In genomic region chr11:43943357-43943930, GRCh38 we compare ENCODE assay signal across 8 cellular contexts. TPM values are rescaled to one million over a fixed set of nuclear protein-coding genes. Genes with fewer than 3 reads are reported as not detected.
A peak's percentile ranks its signal among the peaks of the same experiment; 100 is the strongest.
DNase-seq lines count a peak whose midpoint lies in the region; ATAC-seq lines count a peak whose summit lies in the region.

No MANE protein-coding gene starts in this region.

- ATAC-seq in right cardiac atrium (no peak), HG03439 (IDR thresholded peaks at IDR 0.05; ENCODE audit: unreplicated experiment) (no peak), HG03108 (IDR thresholded peaks at IDR 0.05; ENCODE audit: unreplicated experiment) (no peak)

- H3K36me3 ChIP-seq in skeletal muscle tissue (ENCODE audit: control insufficient read depth in 3 of 3, insufficient read depth in 3 of 3, low read length in 3 of 3), result no peaks in the 10 kb centered on the region

- H3K9me3 ChIP-seq in right cardiac atrium (ENCODE audit: control insufficient read depth, low read length) (no peaks in the 10 kb centered on the region), skeletal muscle tissue (ENCODE audit: control insufficient read depth in 3 of 3, low read length in 3 of 3) (no peaks in the 10 kb centered on the region)

- CTCF ChIA-PET in activated CD4-positive, alpha-beta memory T cell treated with anti-CD3 and anti-CD28 coated beads for 36 hours (lab: Charles Lee), result interaction anchor here (1.0 to 5.4 kb wide), 8 partner anchors 10 to 151 kb away, joined by 3 to 55 read pairs (median 3); partner anchors contain the start of gene EXT2

- no peaks in the 10 kb centered on the region for H3K36me3 Mint-ChIP-seq in activated CD4-positive, alpha-beta memory T cell treated with anti-CD3 and anti-CD28 coated beads for 36 hours

- peak overlapping the region; percentile 75 for H3K4me3 Mint-ChIP-seq in activated CD4-positive, alpha-beta memory T cell treated with anti-CD3 and anti-CD28 coated beads for 36 hours

- H3K27ac Mint-ChIP-seq in activated CD4-positive, alpha-beta memory T cell treated with anti-CD3 and anti-CD28 coated beads for 36 hours, result no peak overlapping the region

- DNase-seq in NCI-H1417 (lab: John Stamatoyannopoulos, UW), result peak in 2 of 3 experiments; percentile 41 to 55
- DNase-seq in NCI-H1417 treated with DMSO at 0.1 percent for 48 hours (lab: John Stamatoyannopoulos, UW), result no peak
- DNase-seq in activated CD4-positive, alpha-beta memory T cell treated with anti-CD3 and anti-CD28 coated beads for 36 hours, result no peak
- DNase-seq in right cardiac atrium, result peak in 2 of 3 donors; percentile 69 to 70
- DNase-seq in effector CD4-positive, alpha-beta T cell, result no peak

- H3K9me3 Mint-ChIP-seq in activated CD4-positive, alpha-beta memory T cell treated with anti-CD3 and anti-CD28 coated beads for 36 hours, result no peaks in the 10 kb centered on the region

- intact Hi-C loops in activated CD4-positive, alpha-beta memory T cell treated with anti-CD3 and anti-CD28 coated beads for 36 hours (cut with micrococcal nuclease), result loop anchor here (10.0 kb wide), 1 partner anchor 121 kb away; the partner anchor contains the start of gene ACCS
- intact Hi-C loops in right cardiac atrium (cut with DNase I), result loop anchor here in 1 of 4 donors (5.0 to 10.0 kb wide), 3 partner anchors 44 to 91 kb away; no protein-coding TSS in a partner anchor

- H3K9ac ChIP-seq in skeletal muscle tissue (ENCODE audit: low read depth in 1 of 3, low read length in 3 of 3), result peak overlapping the region; percentile 73 to 83 (median 82)

- H3K27ac ChIP-seq in right cardiac atrium (ENCODE audit: low read length), result peak overlapping the region; percentile 56
- peak overlapping the region; percentile 76 for H3K27ac ChIP-seq in skeletal muscle tissue (ENCODE audit: low read depth, low read length)

- H3K4me3 ChIP-seq in right cardiac atrium (ENCODE audit: low read length) (peak overlapping the region; percentile 73), skeletal muscle tissue (ENCODE audit: low read length in 3 of 3) (peak overlapping the region; percentile 74 to 84 (median 78))

- WGBS in right cardiac atrium, result under 1% methylated on average over 50 of the region's 50 CpGs

- H3K4me1 ChIP-seq in right cardiac atrium (ENCODE audit: control insufficient read depth, insufficient read depth, low read length), result no peaks in the 10 kb centered on the region
- H3K4me1 ChIP-seq in skeletal muscle tissue (ENCODE audit: control insufficient read depth in 3 of 3, insufficient read depth in 3 of 3, low read length in 3 of 3), result peaks cover 16 to 39% (median 23%) of the 10 kb centered on the region in 3 donors

- POLR2A ChIA-PET in activated CD4-positive, alpha-beta memory T cell treated with anti-CD3 and anti-CD28 coated beads for 36 hours (lab: Charles Lee), result no interaction called here

- peaks cover 17% of the 10 kb centered on the region for H3K4me1 Mint-ChIP-seq in activated CD4-positive, alpha-beta memory T cell treated with anti-CD3 and anti-CD28 coated beads for 36 hours (ENCODE audit: low read depth)

- peaks cover 55% of the 10 kb centered on the region for H3K27me3 Mint-ChIP-seq in activated CD4-positive, alpha-beta memory T cell treated with anti-CD3 and anti-CD28 coated beads for 36 hours

- H3K27me3 ChIP-seq in right cardiac atrium (ENCODE audit: control insufficient read depth, insufficient read depth) (no peaks in the 10 kb centered on the region), skeletal muscle tissue (ENCODE audit: control insufficient read depth in 3 of 3, insufficient read depth in 3 of 3, low read length in 3 of 3) (peaks cover 3 to 36% (median 34%) of the 10 kb centered on the region in 3 donors)

RNA-seq across cellular contexts. Expression of gene C11orf96, which starts 1.0 kb away (rescaled TPM):
- total RNA-seq in activated CD4-positive, alpha-beta memory T cell treated with anti-CD3 and anti-CD28 coated beads for 36 hours, result under 1 TPM in 1 of 2 experiments, not detected in 1; 0.21 TPM
- 100 to 1,000 TPM in 1 of 4 donors, 10 to 100 TPM in 3; 26.5 to 107 (median 36.5) TPM for total RNA-seq in right cardiac atrium
- polyA plus RNA-seq in right cardiac atrium, result 68.0 TPM
- total RNA-seq in skeletal muscle tissue, result 17.2 TPM

Comparison
In these comparisons a context has a peak if more than half of its experiments do, and no peak if none do; other contexts are left out.
1. DNase-seq: peak in NCI-H1417 (2 of 3) and right cardiac atrium (2 of 3); none in NCI-H1417 treated with DMSO at 0.1 percent for 48 hours (single experiment), activated CD4-positive, alpha-beta memory T cell treated with anti-CD3 and anti-CD28 coated beads for 36 hours (single experiment) and effector CD4-positive, alpha-beta T cell (single experiment).
2. RNA of gene C11orf96, which starts 1.0 kb away (total RNA-seq): 26.5 to 107 TPM in right cardiac atrium and 17.2 TPM in skeletal muscle tissue (single experiment); 0.21 TPM in activated CD4-positive, alpha-beta memory T cell treated with anti-CD3 and anti-CD28 coated beads for 36 hours; every median in the first group is over 10 times any median in the second.